In genomic region chr1:170967042-170967910, GRCh38 we compare ENCODE assay signal across 9 cellular contexts. TPM values are rescaled to one million over a fixed set of nuclear protein-coding genes. Genes with fewer than 3 reads are reported as not detected.
DNase-seq lines count a peak whose midpoint lies in the region; ATAC-seq and TF ChIP-seq lines count a peak whose summit lies in the region.
"Had no signal": no experiment of that assay in that cellular context is flagged by ENCODE, and none has a peak within 500 bp of the region (broad histone marks: within the 10 kb centered on the region; RNA-seq: fewer than 3 reads in every experiment).

No MANE protein-coding gene starts in this region.

- H3K9me3 Mint-ChIP-seq in activated naive CD4-positive, alpha-beta T cell treated with anti-CD3 and anti-CD28 coated beads, Interleukin-2, amount 10 ng/mL, durations not matched to agents 7 days and 5 days: no peaks in the 10 kb centered on the region
- H3K9me3 Mint-ChIP-seq: T-helper 1 cell treated with Interleukin-12 subunit alpha and Interleukin-12 subunit beta and Interleukin-4 antibody, amounts not matched to agents 30 μg/mL and 1 μg/mL, for 36 hours had no signal

- no peak for TF ChIP-seq POLR2A in prostate gland (IDR thresholded peaks at IDR 0.05)

- H3K36me3 ChIP-seq in prostate gland: no peaks in the 10 kb centered on the region

- no peak overlapping the region for H3K4me3 Mint-ChIP-seq in activated naive CD4-positive, alpha-beta T cell treated with anti-CD3 and anti-CD28 coated beads, Interleukin-2, amount 10 ng/mL, durations not matched to agents 7 days and 5 days
- H3K4me3 Mint-ChIP-seq: T-helper 1 cell treated with Interleukin-12 subunit alpha and Interleukin-12 subunit beta and Interleukin-4 antibody, amounts not matched to agents 30 μg/mL and 1 μg/mL, for 36 hours had no signal

- H3K4me1 ChIP-seq in foreskin keratinocyte (peaks cover 32% of the 10 kb centered on the region), prostate gland (replicated peaks) (no peaks in the 10 kb centered on the region)

- peak; percentile 75 for TF ChIP-seq CTCF in foreskin keratinocyte (conservative IDR thresholded peaks at IDR 0.05)
- TF ChIP-seq CTCF in prostate gland (IDR thresholded peaks at IDR 0.05): peak in 3 of 4 experiments; percentile 51 to 79 (median 66)

- 20% methylated on average over 5 of the region's 5 CpGs for WGBS in prostate gland

- H3K27me3 Mint-ChIP-seq in activated naive CD4-positive, alpha-beta T cell treated with anti-CD3 and anti-CD28 coated beads, Interleukin-2, amount 10 ng/mL, durations not matched to agents 7 days and 5 days: no peaks in the 10 kb centered on the region

- H3K4me1 Mint-ChIP-seq in activated naive CD4-positive, alpha-beta T cell treated with anti-CD3 and anti-CD28 coated beads, Interleukin-2, amount 10 ng/mL, durations not matched to agents 7 days and 5 days: no peaks in the 10 kb centered on the region

- DNase-seq in COR-L47 (lab: John Stamatoyannopoulos, UW) (peak; percentile 6), HS-5 (ENCODE audit: low read depth) (peak; percentile 16), SK-N-DZ (ENCODE audit: low spot score) (peak; percentile 6), foreskin keratinocyte (peak; percentile 22 to 55), prostate gland (ENCODE audit: low spot score) (peak; percentile 10), T-helper 1 cell (no peak)
- no peak for DNase-seq in activated naive CD4-positive, alpha-beta T cell treated with anti-CD3 and anti-CD28 coated beads, Interleukin-2, amount 10 ng/mL, durations not matched to agents 7 days and 5 days

- no peak overlapping the region for H3K4me3 ChIP-seq in prostate gland

- no peaks in the 10 kb centered on the region for H3K36me3 Mint-ChIP-seq in activated naive CD4-positive, alpha-beta T cell treated with anti-CD3 and anti-CD28 coated beads, Interleukin-2, amount 10 ng/mL, durations not matched to agents 7 days and 5 days

- no peaks in the 10 kb centered on the region for H3K9me3 ChIP-seq in prostate gland

- no peaks in the 10 kb centered on the region for H3K27me3 ChIP-seq in foreskin keratinocyte
- H3K27me3 ChIP-seq in prostate gland (replicated peaks; ENCODE audit: insufficient read depth): no peaks in the 10 kb centered on the region

- H3K27ac ChIP-seq in foreskin keratinocyte (no peak overlapping the region), prostate gland (no peak overlapping the region)

- ATAC-seq in GM19023 (IDR thresholded peaks at IDR 0.05; ENCODE audit: unreplicated experiment): peak; percentile 57
- ATAC-seq in foreskin keratinocyte: peak; percentile 82

- H3K27ac Mint-ChIP-seq in activated naive CD4-positive, alpha-beta T cell treated with anti-CD3 and anti-CD28 coated beads, Interleukin-2, amount 10 ng/mL, durations not matched to agents 7 days and 5 days: no peak overlapping the region
- H3K27ac Mint-ChIP-seq: T-helper 1 cell treated with Interleukin-12 subunit alpha and Interleukin-12 subunit beta and Interleukin-4 antibody, amounts not matched to agents 30 μg/mL and 1 μg/mL, for 36 hours had no signal

- CTCF ChIA-PET in activated naive CD4-positive, alpha-beta T cell treated with anti-CD3 and anti-CD28 coated beads, Interleukin-2, amount 10 ng/mL, durations not matched to agents 7 days and 5 days (lab: Charles Lee): interaction anchor here (1.0 to 5.3 kb wide), 4 partner anchors 8 to 346 kb away, joined by 3 to 30 read pairs (median 4); partner anchors contain the start of gene FMO4

- intact Hi-C loops in prostate gland (cut with DNase I): loop anchor here (2.0 to 5.0 kb wide), 2 partner anchors 260 to 348 kb away; partner anchors contain the start of gene FMO4

RNA-seq across cellular contexts. Expression of gene MROH9, which starts 31.9 kb away (rescaled TPM):
- not detected in 2 replicates for polyA plus RNA-seq in SK-N-DZ (2014; cell fraction: cytosol; rRNA removed)
- not detected in 2 replicates for polyA plus RNA-seq in SK-N-DZ (2014; cell fraction: nucleus; rRNA removed)
- total RNA-seq in foreskin keratinocyte (not detected in 2 replicates), prostate gland (not detected)
- polyA plus RNA-seq in foreskin keratinocyte: not detected in 2 replicates

Comparison
In these comparisons a context has a peak if more than half of its experiments do, and no peak if none do; other contexts are left out.
1. DNase-seq: peak in COR-L47 (single experiment), HS-5 (single experiment), SK-N-DZ (single experiment), foreskin keratinocyte (2 of 2) and prostate gland (single experiment); none in T-helper 1 cell (0 of 5) and activated naive CD4-positive, alpha-beta T cell treated with anti-CD3 and anti-CD28 coated beads, Interleukin-2, amount 10 ng/mL, durations not matched to agents 7 days and 5 days (single experiment).